2 cellular contexts compared by ENCODE assay signal in genomic region chr2:106098081-106098480, GRCh38.
A peak's percentile ranks its signal among the peaks of the same experiment; 100 is the strongest.
TF ChIP-seq lines count a peak whose summit lies in the region.

No MANE protein-coding gene starts in this region.

TF ChIP-seq in HCT116, 20 proteins besides CTCF, POLR2A, EP300 and RAD21 (continued from another document):
- no peak for TF ChIP-seq ZNF274 (IDR thresholded peaks at IDR 0.05; ENCODE audit: low read depth, low read length)
- no peak for TF ChIP-seq ZFX (IDR thresholded peaks at IDR 0.05)
- TF ChIP-seq JUND (IDR thresholded peaks at IDR 0.05): no peak
- TF ChIP-seq ATF3 (IDR thresholded peaks at IDR 0.05): no peak
- no peak for TF ChIP-seq SP1 (IDR thresholded peaks at IDR 0.05; ENCODE audit: low read depth)
- no peak for TF ChIP-seq EGR1 (IDR thresholded peaks at IDR 0.05; ENCODE audit: low read depth)
- TF ChIP-seq, protein P1, sequence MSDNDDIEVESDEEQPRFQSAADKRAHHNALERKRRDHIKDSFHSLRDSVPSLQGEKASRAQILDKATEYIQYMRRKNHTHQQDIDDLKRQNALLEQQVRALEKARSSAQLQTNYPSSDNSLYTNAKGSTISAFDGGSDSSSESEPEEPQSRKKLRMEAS (IDR thresholded peaks at IDR 0.05): no peak
- TF ChIP-seq, protein P2, sequence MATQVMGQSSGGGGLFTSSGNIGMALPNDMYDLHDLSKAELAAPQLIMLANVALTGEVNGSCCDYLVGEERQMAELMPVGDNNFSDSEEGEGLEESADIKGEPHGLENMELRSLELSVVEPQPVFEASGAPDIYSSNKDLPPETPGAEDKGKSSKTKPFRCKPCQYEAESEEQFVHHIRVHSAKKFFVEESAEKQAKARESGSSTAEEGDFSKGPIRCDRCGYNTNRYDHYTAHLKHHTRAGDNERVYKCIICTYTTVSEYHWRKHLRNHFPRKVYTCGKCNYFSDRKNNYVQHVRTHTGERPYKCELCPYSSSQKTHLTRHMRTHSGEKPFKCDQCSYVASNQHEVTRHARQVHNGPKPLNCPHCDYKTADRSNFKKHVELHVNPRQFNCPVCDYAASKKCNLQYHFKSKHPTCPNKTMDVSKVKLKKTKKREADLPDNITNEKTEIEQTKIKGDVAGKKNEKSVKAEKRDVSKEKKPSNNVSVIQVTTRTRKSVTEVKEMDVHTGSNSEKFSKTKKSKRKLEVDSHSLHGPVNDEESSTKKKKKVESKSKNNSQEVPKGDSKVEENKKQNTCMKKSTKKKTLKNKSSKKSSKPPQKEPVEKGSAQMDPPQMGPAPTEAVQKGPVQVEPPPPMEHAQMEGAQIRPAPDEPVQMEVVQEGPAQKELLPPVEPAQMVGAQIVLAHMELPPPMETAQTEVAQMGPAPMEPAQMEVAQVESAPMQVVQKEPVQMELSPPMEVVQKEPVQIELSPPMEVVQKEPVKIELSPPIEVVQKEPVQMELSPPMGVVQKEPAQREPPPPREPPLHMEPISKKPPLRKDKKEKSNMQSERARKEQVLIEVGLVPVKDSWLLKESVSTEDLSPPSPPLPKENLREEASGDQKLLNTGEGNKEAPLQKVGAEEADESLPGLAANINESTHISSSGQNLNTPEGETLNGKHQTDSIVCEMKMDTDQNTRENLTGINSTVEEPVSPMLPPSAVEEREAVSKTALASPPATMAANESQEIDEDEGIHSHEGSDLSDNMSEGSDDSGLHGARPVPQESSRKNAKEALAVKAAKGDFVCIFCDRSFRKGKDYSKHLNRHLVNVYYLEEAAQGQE (IDR thresholded peaks at IDR 0.05; ENCODE audit: low read depth): no peak
- TF ChIP-seq, protein P3, sequence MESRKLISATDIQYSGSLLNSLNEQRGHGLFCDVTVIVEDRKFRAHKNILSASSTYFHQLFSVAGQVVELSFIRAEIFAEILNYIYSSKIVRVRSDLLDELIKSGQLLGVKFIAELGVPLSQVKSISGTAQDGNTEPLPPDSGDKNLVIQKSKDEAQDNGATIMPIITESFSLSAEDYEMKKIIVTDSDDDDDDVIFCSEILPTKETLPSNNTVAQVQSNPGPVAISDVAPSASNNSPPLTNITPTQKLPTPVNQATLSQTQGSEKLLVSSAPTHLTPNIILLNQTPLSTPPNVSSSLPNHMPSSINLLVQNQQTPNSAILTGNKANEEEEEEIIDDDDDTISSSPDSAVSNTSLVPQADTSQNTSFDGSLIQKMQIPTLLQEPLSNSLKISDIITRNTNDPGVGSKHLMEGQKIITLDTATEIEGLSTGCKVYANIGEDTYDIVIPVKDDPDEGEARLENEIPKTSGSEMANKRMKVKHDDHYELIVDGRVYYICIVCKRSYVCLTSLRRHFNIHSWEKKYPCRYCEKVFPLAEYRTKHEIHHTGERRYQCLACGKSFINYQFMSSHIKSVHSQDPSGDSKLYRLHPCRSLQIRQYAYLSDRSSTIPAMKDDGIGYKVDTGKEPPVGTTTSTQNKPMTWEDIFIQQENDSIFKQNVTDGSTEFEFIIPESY (IDR thresholded peaks at IDR 0.05; ENCODE audit: extremely low read depth, insufficient replicate concordance, low read length): no peak
- TF ChIP-seq TCF7L2 (IDR thresholded peaks at IDR 0.05; ENCODE audit: borderline replicate concordance, extremely low read depth, insufficient read depth, insufficient read length): no peak
- TF ChIP-seq EZH2phosphoT487 (IDR thresholded peaks at IDR 0.05; ENCODE audit: borderline replicate concordance): no peak
- no peak for TF ChIP-seq SIN3A (IDR thresholded peaks at IDR 0.05; ENCODE audit: low read depth)
- TF ChIP-seq CEBPB (IDR thresholded peaks at IDR 0.05; ENCODE audit: low read depth): no peak
- TF ChIP-seq SRF (IDR thresholded peaks at IDR 0.05; ENCODE audit: low read depth): no peak
- no peak for TF ChIP-seq EZH2 (IDR thresholded peaks at IDR 0.05)
- TF ChIP-seq CBX3 (IDR thresholded peaks at IDR 0.05; ENCODE audit: low read depth): no peak
TF ChIP-seq in HCT116: peak in this region for 0.

TF ChIP-seq in HepG2, 621 proteins besides CTCF, POLR2A, EP300 and RAD21 (continued from another document):
- TF ChIP-seq, protein P4, sequence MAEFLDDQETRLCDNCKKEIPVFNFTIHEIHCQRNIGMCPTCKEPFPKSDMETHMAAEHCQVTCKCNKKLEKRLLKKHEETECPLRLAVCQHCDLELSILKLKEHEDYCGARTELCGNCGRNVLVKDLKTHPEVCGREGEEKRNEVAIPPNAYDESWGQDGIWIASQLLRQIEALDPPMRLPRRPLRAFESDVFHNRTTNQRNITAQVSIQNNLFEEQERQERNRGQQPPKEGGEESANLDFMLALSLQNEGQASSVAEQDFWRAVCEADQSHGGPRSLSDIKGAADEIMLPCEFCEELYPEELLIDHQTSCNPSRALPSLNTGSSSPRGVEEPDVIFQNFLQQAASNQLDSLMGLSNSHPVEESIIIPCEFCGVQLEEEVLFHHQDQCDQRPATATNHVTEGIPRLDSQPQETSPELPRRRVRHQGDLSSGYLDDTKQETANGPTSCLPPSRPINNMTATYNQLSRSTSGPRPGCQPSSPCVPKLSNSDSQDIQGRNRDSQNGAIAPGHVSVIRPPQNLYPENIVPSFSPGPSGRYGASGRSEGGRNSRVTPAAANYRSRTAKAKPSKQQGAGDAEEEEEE (CRISPR knock-in tag; IDR thresholded peaks at IDR 0.05; ENCODE audit: borderline replicate concordance): no peak
- TF ChIP-seq SMC3 (IDR thresholded peaks at IDR 0.05; ENCODE audit: low read length) (peak; percentile 21; the same call in 1 of the 2 replicates), ZSCAN25 (CRISPR knock-in tag; IDR thresholded peaks at IDR 0.05) (no peak), ZNF567 (CRISPR knock-in tag; IDR thresholded peaks at IDR 0.05; ENCODE audit: borderline replicate concordance) (no peak), ZNF781 (CRISPR knock-in tag; IDR thresholded peaks at IDR 0.05; ENCODE audit: borderline replicate concordance, not compliant biosample characterization) (no peak), CHCHD3 (CRISPR knock-in tag; IDR thresholded peaks at IDR 0.05) (no peak), ATF2 (CRISPR knock-in tag; IDR thresholded peaks at IDR 0.05) (no peak), CBX1 (IDR thresholded peaks at IDR 0.05; ENCODE audit: low read depth) (no peak), ZNF382 (CRISPR knock-in tag; IDR thresholded peaks at IDR 0.05; ENCODE audit: borderline replicate concordance) (no peak), ZNF263 (CRISPR knock-in tag; IDR thresholded peaks at IDR 0.05) (no peak), DZIP1 (CRISPR knock-in tag; IDR thresholded peaks at IDR 0.05) (no peak), STAG1 (CRISPR knock-in tag; IDR thresholded peaks at IDR 0.05) (peak; percentile 63), HNF4A (CRISPR knock-in tag; IDR thresholded peaks at IDR 0.05) (no peak)
- TF ChIP-seq, protein P3 (CRISPR knock-in tag; IDR thresholded peaks at IDR 0.05): peak; percentile 99
